In genomic region chr4:571838-572572, GRCh38 we compare ENCODE assay signal across 24 cellular contexts. TPM values are rescaled to one million over a fixed set of nuclear protein-coding genes. Genes with fewer than 3 reads are reported as not detected.
"Had no signal": no experiment of that assay in that cellular context is flagged by ENCODE, and none has a peak within 500 bp of the region (broad histone marks: within the 10 kb centered on the region; RNA-seq: fewer than 3 reads in every experiment).

No MANE protein-coding gene starts in this region.

- ATAC-seq: effector memory CD8-positive, alpha-beta T cell; gastroesophageal sphincter; lower lobe of right lung; natural killer cell; sciatic nerve; stimulated activated naive B cell treated with anti-CD40 and anti-IgM and Interleukin-4, amounts not matched to agents 10 μg/mL and 1 μg/mL and 100 μg/mL, for 72 hours had no signal

- H3K27ac Mint-ChIP-seq: dendritic cell treated with granulocyte-macrophage colony-stimulating factor and Interleukin-4, amounts not matched to agents 40 ng/mL and 50 ng/mL, for 4 days; effector memory CD8-positive, alpha-beta T cell; immature natural killer cell; memory B cell; mesothelial cell of epicardium; natural killer cell; stimulated activated naive B cell treated with anti-CD40 and anti-IgM and Interleukin-4, amounts not matched to agents 10 μg/mL and 1 μg/mL and 100 μg/mL, for 72 hours had no signal

- H3K4me3 Mint-ChIP-seq: dendritic cell treated with granulocyte-macrophage colony-stimulating factor and Interleukin-4, amounts not matched to agents 40 ng/mL and 50 ng/mL, for 4 days; effector memory CD8-positive, alpha-beta T cell; immature natural killer cell; memory B cell; mesothelial cell of epicardium; natural killer cell; stimulated activated naive B cell treated with anti-CD40 and anti-IgM and Interleukin-4, amounts not matched to agents 10 μg/mL and 1 μg/mL and 100 μg/mL, for 72 hours had no signal

- H3K9me3 Mint-ChIP-seq: mesothelial cell of epicardium, natural killer cell had no signal

- H3K36me3 Mint-ChIP-seq: immature natural killer cell, mesothelial cell of epicardium, natural killer cell had no signal

- DNase-seq: effector memory CD8-positive, alpha-beta T cell; esophagus squamous epithelium; foreskin fibroblast; immature natural killer cell; left ventricle myocardium inferior; lower lobe of right lung; natural killer cell; stimulated activated CD4-positive, alpha-beta T cell treated with anti-CD3 and anti-CD28 coated beads, Interleukin-2, amount 100 ng/mL, for 24 hours; stimulated activated CD4-positive, alpha-beta T cell treated with anti-CD3 and anti-CD28 coated beads, Interleukin-4, amount 100 ng/mL, for 4 hours; stimulated activated naive B cell treated with anti-CD40 and anti-IgM and Interleukin-4, amounts not matched to agents 10 μg/mL and 1 μg/mL and 100 μg/mL, for 72 hours; thyroid gland had no signal

- FAIRE-seq: colon, keratinocyte had no signal

RNA-seq across cellular contexts. Expression of gene TMEM271, which starts 4.1 kb away (rescaled TPM):
- total RNA-seq: epithelial cell of proximal tubule, left ventricle myocardium inferior, lower lobe of right lung, mesothelial cell of epicardium, mucosa of gallbladder, myocyte, natural killer cell, omental fat pad, pulmonary artery endothelial cell, sciatic nerve, thyroid gland, upper lobe of left lung had no signal
